28 cellular contexts compared by ENCODE assay signal in the genomic region with DNA sequence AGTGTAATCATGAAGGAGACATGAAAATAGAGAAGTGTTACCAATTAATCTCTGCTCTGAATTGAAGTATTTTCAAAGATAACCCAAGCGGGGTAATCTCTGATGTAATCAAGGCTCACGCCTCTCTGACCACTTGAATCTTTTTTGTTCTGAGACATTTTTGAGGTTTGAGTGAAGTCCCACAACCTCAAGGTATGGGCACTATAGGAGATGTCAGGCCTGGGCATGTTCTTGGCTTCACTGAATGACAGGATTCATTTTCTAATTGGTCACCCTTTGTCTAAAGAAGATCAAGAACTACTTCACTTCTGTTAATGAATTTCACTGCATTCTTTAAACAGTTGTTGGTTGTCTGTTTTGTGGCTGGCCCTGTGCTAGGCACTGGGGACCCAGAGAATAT. TPM values are rescaled to one million over a fixed set of nuclear protein-coding genes. Genes with fewer than 3 reads are reported as not detected.
"Had no signal": no experiment of that assay in that cellular context is flagged by ENCODE, and none has a peak within 500 bp of the region (broad histone marks: within the 10 kb centered on the region; RNA-seq: fewer than 3 reads in every experiment).

No MANE protein-coding gene starts in this region.

- H3K4me3 Mint-ChIP-seq: activated naive CD8-positive, alpha-beta T cell treated with anti-CD3 and anti-CD28 coated beads, Interleukin-2, amount 10 ng/mL, durations not matched to agents 7 days and 5 days; central memory CD8-positive, alpha-beta T cell; dendritic cell treated with granulocyte-macrophage colony-stimulating factor and Interleukin-4, amounts not matched to agents 40 ng/mL and 50 ng/mL, for 4 days; endodermal cell; nephron progenitor cell had no signal

- DNase-seq: activated CD4-positive, alpha-beta T cell treated with anti-CD3 and anti-CD28 coated beads for 4 hours; activated CD4-positive, alpha-beta T cell treated with anti-CD3 and anti-CD28 coated beads, Interleukin-2, amount 50 U/mL, for 4 hours; activated CD8-positive, alpha-beta memory T cell treated with anti-CD3 and anti-CD28 coated beads for 24 hours; activated effector memory CD4-positive, alpha-beta T cell treated with Interleukin-2 at 50 U/mL for 16 hours; activated naive CD4-positive, alpha-beta T cell treated with Interleukin-2 at 50 U/mL for 16 hours; activated naive CD8-positive, alpha-beta T cell treated with anti-CD3 and anti-CD28 coated beads, Interleukin-2, amount 10 ng/mL, durations not matched to agents 7 days and 5 days; endodermal cell; left ventricle myocardium inferior; mucosa of descending colon; nephron progenitor cell; ovary; right lobe of liver; stimulated activated CD4-positive, alpha-beta T cell treated with anti-CD3 and anti-CD28 coated beads, Interleukin-2, amount 100 ng/mL, for 48 hours; stimulated activated naive CD4-positive, alpha-beta T cell treated with Interleukin-2 at 50 U/mL for 16 hours; testis; transverse colon had no signal

- FAIRE-seq: frontal cortex, islet of Langerhans had no signal

- H3K9me3 Mint-ChIP-seq: activated naive CD8-positive, alpha-beta T cell treated with anti-CD3 and anti-CD28 coated beads, Interleukin-2, amount 10 ng/mL, durations not matched to agents 7 days and 5 days; central memory CD8-positive, alpha-beta T cell; dendritic cell treated with granulocyte-macrophage colony-stimulating factor and Interleukin-4, amounts not matched to agents 40 ng/mL and 50 ng/mL, for 4 days; endodermal cell; nephron progenitor cell had no signal

- ATAC-seq: mucosa of descending colon, right lobe of liver had no signal

- H3K27ac Mint-ChIP-seq: activated naive CD8-positive, alpha-beta T cell treated with anti-CD3 and anti-CD28 coated beads, Interleukin-2, amount 10 ng/mL, durations not matched to agents 7 days and 5 days; dendritic cell treated with granulocyte-macrophage colony-stimulating factor and Interleukin-4, amounts not matched to agents 40 ng/mL and 50 ng/mL, for 4 days; endodermal cell; nephron progenitor cell; progenitor cell of endocrine pancreas had no signal

- H3K27ac ChIP-seq: ascending aorta, esophagus muscularis mucosa, left ventricle myocardium inferior, ovary, right lobe of liver, testis, transverse colon had no signal

- H3K4me3 ChIP-seq: ascending aorta, esophagus muscularis mucosa, left ventricle myocardium inferior, lung, mucosa of descending colon, ovary, right lobe of liver, testis, transverse colon had no signal

- H3K4me1 Mint-ChIP-seq: central memory CD8-positive, alpha-beta T cell; nephron progenitor cell had no signal

- H3K4me1 ChIP-seq: right lobe of liver had no signal

- H3K27me3 ChIP-seq: ascending aorta, esophagus muscularis mucosa, ovary, right lobe of liver, testis, transverse colon had no signal

- H3K36me3 ChIP-seq: ascending aorta, esophagus muscularis mucosa, left ventricle myocardium inferior, ovary, right lobe of liver, transverse colon had no signal

- H3K9me3 ChIP-seq: ascending aorta, esophagus muscularis mucosa, left ventricle myocardium inferior, mucosa of descending colon, ovary, right lobe of liver, testis, transverse colon had no signal

- H3K36me3 Mint-ChIP-seq: activated naive CD8-positive, alpha-beta T cell treated with anti-CD3 and anti-CD28 coated beads, Interleukin-2, amount 10 ng/mL, durations not matched to agents 7 days and 5 days had no signal

RNA-seq across cellular contexts. Expression of a gene that starts 23.7 kb away (rescaled TPM):
- total RNA-seq: activated naive CD8-positive, alpha-beta T cell treated with anti-CD3 and anti-CD28 coated beads, Interleukin-2, amount 10 ng/mL, durations not matched to agents 7 days and 5 days; ascending aorta; left ventricle myocardium inferior; mesenteric fat pad; T-helper 2 cell treated with Interferon-gamma antibody and Interleukin-4, amounts not matched to agents 100 ng/mL and 5 ng/mL, for 36 hours had no signal

RNA-seq across cellular contexts. Expression of a gene that starts 40.5 kb away (rescaled TPM):
- total RNA-seq: activated naive CD8-positive, alpha-beta T cell treated with anti-CD3 and anti-CD28 coated beads, Interleukin-2, amount 10 ng/mL, durations not matched to agents 7 days and 5 days; ascending aorta; esophagus muscularis mucosa; left ventricle myocardium inferior; mesenteric fat pad; mucosa of descending colon; right lobe of liver; skeletal muscle tissue; T-helper 2 cell treated with Interferon-gamma antibody and Interleukin-4, amounts not matched to agents 100 ng/mL and 5 ng/mL, for 36 hours; transverse colon; urinary bladder had no signal
